Comparison of ENCODE assay signal across 1 cellular context in genomic region chr2:74459377-74460118, GRCh38.
TF ChIP-seq lines count a peak whose summit lies in the region.

No MANE protein-coding gene starts in this region.

TF ChIP-seq in H1, 55 proteins besides CTCF, POLR2A, EP300 and RAD21:
- TF ChIP-seq MAX (IDR thresholded peaks at IDR 0.05) (no peak), RNF2 (IDR thresholded peaks at IDR 0.05; ENCODE audit: borderline replicate concordance, low read depth, low read length, missing control alignments, poor library complexity, severe bottlenecking) (no peak), SAP30 (IDR thresholded peaks at IDR 0.05; ENCODE audit: insufficient read depth, insufficient replicate concordance, low read length) (no peak), SIX5 (IDR thresholded peaks at IDR 0.05; ENCODE audit: low read depth, low read length) (no peak), TBP (IDR thresholded peaks at IDR 0.05; ENCODE audit: low read depth, low read length) (no peak), GABPA (IDR thresholded peaks at IDR 0.05; ENCODE audit: borderline replicate concordance, insufficient read depth, low read length) (no peak), ATF2 (IDR thresholded peaks at IDR 0.05; ENCODE audit: low read length) (no peak), ATF3 (IDR thresholded peaks at IDR 0.05; ENCODE audit: insufficient read depth, low read depth, low read length) (no peak), E2F6 (IDR thresholded peaks at IDR 0.05) (no peak), EZH2 (IDR thresholded peaks at IDR 0.05; ENCODE audit: low read depth, low read length, severe bottlenecking) (no peak), POLR2AphosphoS5 (IDR thresholded peaks at IDR 0.05; ENCODE audit: low read depth, low read length) (no peak), CHD2 (IDR thresholded peaks at IDR 0.05; ENCODE audit: low read length) (no peak), CREB1 (IDR thresholded peaks at IDR 0.05) (no peak), CHD1 (IDR thresholded peaks at IDR 0.05; ENCODE audit: low read depth, low read length) (no peak), SIN3A (conservative IDR thresholded peaks at IDR 0.05 in 1 of 2, IDR thresholded peaks at IDR 0.05 in 1 of 2; ENCODE audit: low read depth in 1 of 2, low read length in 2 of 2) (no peak), MAFK (IDR thresholded peaks at IDR 0.05; ENCODE audit: low read depth, low read length) (no peak), ASH2L (IDR thresholded peaks at IDR 0.05; ENCODE audit: low read length) (no peak), CBX8 (IDR thresholded peaks at IDR 0.05; ENCODE audit: borderline replicate concordance, low read depth, low read length) (no peak), TEAD4 (IDR thresholded peaks at IDR 0.05; ENCODE audit: low read depth, low read length) (no peak), RXRA (IDR thresholded peaks at IDR 0.05; ENCODE audit: insufficient read depth, low read depth, low read length) (no peak)
